ENCODE assay signal across 23 cellular contexts in the genomic region with DNA sequence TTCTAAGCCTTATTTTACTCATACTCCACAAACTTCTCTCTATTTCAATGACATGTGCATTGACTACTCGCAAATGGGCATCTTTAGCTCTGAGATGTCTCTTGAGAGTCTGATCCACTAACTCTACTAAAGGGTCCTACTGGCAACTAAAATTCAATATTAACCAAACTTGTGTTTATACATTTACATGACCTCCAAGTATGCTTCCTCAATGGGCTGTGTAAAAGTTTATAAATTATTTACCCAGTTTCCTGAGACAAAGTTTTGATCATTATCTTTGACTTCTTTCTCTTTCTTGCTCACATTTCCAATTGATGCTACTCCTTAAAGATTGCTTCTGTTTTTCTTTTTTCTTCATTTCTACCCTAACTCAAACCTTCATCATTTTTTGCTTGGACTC.
"Had no signal": no experiment of that assay in that cellular context is flagged by ENCODE, and none has a peak within 500 bp of the region (broad histone marks: within the 10 kb centered on the region; RNA-seq: fewer than 3 reads in every experiment).

No MANE protein-coding gene starts in this region.

- ATAC-seq: left colon; left lung; natural killer cell; right cardiac atrium; sciatic nerve; stimulated activated naive B cell treated with anti-CD40 and anti-IgM and Interleukin-4, amounts not matched to agents 10 μg/mL and 1 μg/mL and 100 μg/mL, for 72 hours had no signal

- H3K4me1 ChIP-seq: left lung, tibial nerve, uterus had no signal

- H3K27me3 ChIP-seq: ovary, tibial nerve, uterus had no signal

- H3K36me3 ChIP-seq: left lung, ovary, tibial nerve, uterus had no signal

- H3K4me3 ChIP-seq: left lung, lung, ovary, skin epidermis, tibial nerve, uterus had no signal

- DNase-seq: hypothalamus; immature natural killer cell; kidney; left colon; left lung; mesendoderm; naive B cell; natural killer cell; ovary; retina; right cardiac atrium; stimulated activated CD4-positive, alpha-beta T cell treated with anti-CD3 and anti-CD28 coated beads, Interleukin-12 subunit alpha, Interleukin-12 subunit beta, amount 100 ng/mL, for 4 hours; stimulated activated CD4-positive, alpha-beta T cell treated with anti-CD3 and anti-CD28 coated beads, Interleukin-15, amount 100 ng/mL, for 24 hours; stimulated activated CD4-positive, alpha-beta T cell treated with anti-CD3 and anti-CD28 coated beads, Interleukin-2, amount 100 ng/mL, for 24 hours; stimulated activated CD4-positive, alpha-beta T cell treated with anti-CD3 and anti-CD28 coated beads, Interleukin-4, amount 100 ng/mL, for 1 hour; stimulated activated naive B cell treated with anti-CD40 and anti-IgM and Interleukin-4, amounts not matched to agents 10 μg/mL and 1 μg/mL and 100 μg/mL, for 72 hours; substantia nigra; uterus had no signal

- H3K27ac ChIP-seq: left lung, ovary, skin epidermis, tibial nerve, uterus had no signal

- FAIRE-seq: islet of Langerhans had no signal

- H3K9me3 ChIP-seq: left lung, ovary, uterus had no signal
